ENCODE assay signal across 9 cellular contexts in the genomic region with DNA sequence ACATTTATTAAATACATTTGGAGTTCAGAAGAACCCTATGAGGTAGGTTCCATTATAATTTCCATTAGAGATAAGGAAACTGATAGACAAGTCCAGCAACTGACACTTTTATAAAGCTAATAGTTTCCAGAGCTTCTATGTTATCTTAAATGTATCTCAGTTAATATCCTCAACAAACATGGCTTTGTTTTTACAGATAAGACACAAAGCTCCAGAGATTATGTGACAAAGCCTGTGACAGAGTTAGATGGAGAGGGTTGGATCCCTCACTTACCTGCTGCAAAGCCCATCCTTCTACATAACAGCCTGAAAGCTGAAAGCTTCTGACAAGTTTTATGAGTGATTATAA. TPM values are rescaled to one million over a fixed set of nuclear protein-coding genes. Genes with fewer than 3 reads are reported as not detected.
A peak's percentile ranks its signal among the peaks of the same experiment; 100 is the strongest.
DNase-seq lines count a peak whose midpoint lies in the region; ATAC-seq and TF ChIP-seq lines count a peak whose summit lies in the region.
"Had no signal": no experiment of that assay in that cellular context is flagged by ENCODE, and none has a peak within 500 bp of the region (broad histone marks: within the 10 kb centered on the region; RNA-seq: fewer than 3 reads in every experiment).

No MANE protein-coding gene starts in this region.

- H3K36me3 Mint-ChIP-seq in T-cell: peaks cover 19% of the 10 kb centered on the region

- ATAC-seq in T-cell (replicated peaks in 1 of 4): peak in 2 of 4 experiments; percentile 2 to 16
- no peak for ATAC-seq in stimulated activated naive CD8-positive, alpha-beta T cell treated with anti-CD3 and anti-CD28 coated beads, Interleukin-15, amount 100 ng/mL, for 72 hours
- no peak for ATAC-seq in GM21619 (IDR thresholded peaks at IDR 0.05; ENCODE audit: unreplicated experiment)

- H3K4me3 ChIP-seq in left ventricle myocardium inferior: peak overlapping the region; percentile 83

- CTCF ChIA-PET in T-cell (lab: Charles Lee): interaction anchor here (0.6 to 3.1 kb wide), 12 partner anchors 13 to 1445 kb away, joined by 3 to 23 read pairs (median 4); partner anchors contain the start of gene HPS3 (in 2 of the 2)

- peak overlapping the region; percentile 94 to 97 for H3K27ac Mint-ChIP-seq in T-cell
- peak overlapping the region; percentile 97 for H3K27ac Mint-ChIP-seq in stimulated activated naive CD8-positive, alpha-beta T cell treated with anti-CD3 and anti-CD28 coated beads, Interleukin-15, amount 100 ng/mL, for 72 hours

- H3K9me3 ChIP-seq in left ventricle myocardium inferior (replicated peaks): no peaks in the 10 kb centered on the region

- peak overlapping the region; percentile 94 to 98 (median 96) for H3K4me3 Mint-ChIP-seq in T-cell
- peak overlapping the region; percentile 96 to 97 for H3K4me3 Mint-ChIP-seq in stimulated activated naive CD8-positive, alpha-beta T cell treated with anti-CD3 and anti-CD28 coated beads, Interleukin-15, amount 100 ng/mL, for 72 hours

- peak overlapping the region; percentile 84 for H3K27ac ChIP-seq in left ventricle myocardium inferior (replicated peaks)

- no peak for TF ChIP-seq CTCF in left ventricle myocardium inferior (IDR thresholded peaks at IDR 0.05; ENCODE audit: borderline replicate concordance)

- H3K27me3 Mint-ChIP-seq in T-cell: peaks cover 0 to 2% of the 10 kb centered on the region in 2 donors
- H3K27me3 Mint-ChIP-seq in stimulated activated naive CD8-positive, alpha-beta T cell treated with anti-CD3 and anti-CD28 coated beads, Interleukin-15, amount 100 ng/mL, for 72 hours: peaks cover 7% of the 10 kb centered on the region

- H3K9me3 Mint-ChIP-seq in T-cell: no peaks in the 10 kb centered on the region
- H3K9me3 Mint-ChIP-seq in stimulated activated naive CD8-positive, alpha-beta T cell treated with anti-CD3 and anti-CD28 coated beads, Interleukin-15, amount 100 ng/mL, for 72 hours: no peaks in the 10 kb centered on the region

- peaks cover 29% of the 10 kb centered on the region for H3K4me1 ChIP-seq in left ventricle myocardium inferior

- POLR2A ChIA-PET in T-cell (lab: Charles Lee): interaction anchor here (0.5 to 1.0 kb wide), 2 partner anchors 11 to 233 kb away, joined by 4 to 6 read pairs; no protein-coding TSS in a partner anchor

- peaks cover 25% of the 10 kb centered on the region for H3K36me3 ChIP-seq in left ventricle myocardium inferior

- H3K27me3 ChIP-seq in left ventricle myocardium inferior (ENCODE audit: low read depth): no peaks in the 10 kb centered on the region

- peak; percentile 45 for DNase-seq in NCI-H1105 treated with DMSO at 0.1 percent for 48 hours (lab: John Stamatoyannopoulos, UW)
- DNase-seq in NCI-H1105 (lab: John Stamatoyannopoulos, UW): no peak
- no peak for DNase-seq in T-cell
- DNase-seq in left ventricle myocardium inferior: no peak
- DNase-seq in stimulated activated naive CD8-positive, alpha-beta T cell treated with anti-CD3 and anti-CD28 coated beads, Interleukin-15, amount 100 ng/mL, for 72 hours: no peak
- no peak for DNase-seq in SK-N-DZ (ENCODE audit: low spot score)
- no peak for DNase-seq in AML-193 (lab: John Stamatoyannopoulos, UW)

- intact Hi-C loops in left ventricle myocardium inferior (cut with micrococcal nuclease): no loop called here

- peaks cover 37 to 46% (median 37%) of the 10 kb centered on the region in 3 donors for H3K4me1 Mint-ChIP-seq in T-cell
- H3K4me1 Mint-ChIP-seq in stimulated activated naive CD8-positive, alpha-beta T cell treated with anti-CD3 and anti-CD28 coated beads, Interleukin-15, amount 100 ng/mL, for 72 hours: peaks cover 28% of the 10 kb centered on the region

RNA-seq across cellular contexts. Expression of gene COMMD2, which starts 0.5 kb away (rescaled TPM):
- 10 to 100 TPM; 29.5 to 36.1 (median 33.7) TPM for total RNA-seq in T-cell
- 18.4 TPM for total RNA-seq in left ventricle myocardium inferior
- 83.3 and 91.8 TPM in 2 replicates for polyA plus RNA-seq in SK-N-DZ (2014; cell fraction: cytosol; rRNA removed)
- 25.7 and 50.8 TPM in 2 replicates for polyA plus RNA-seq in SK-N-DZ (2014; cell fraction: nucleus; rRNA removed)

RNA-seq across cellular contexts. Expression of gene ANKUB1, which starts 39.6 kb away (rescaled TPM):
- total RNA-seq in T-cell (not detected), left ventricle myocardium inferior (not detected)
- polyA plus RNA-seq in SK-N-DZ (2014; cell fraction: cytosol; rRNA removed): not detected in 2 replicates
- not detected in 2 replicates for polyA plus RNA-seq in SK-N-DZ (2014; cell fraction: nucleus; rRNA removed)
- total RNA-seq: T-helper 2 cell treated with Interferon-gamma antibody and Interleukin-4, amounts not matched to agents 100 ng/mL and 5 ng/mL, for 36 hours had no signal
